16 cellular contexts compared by ENCODE assay signal in genomic region chr2:36360834-36361233, GRCh38. TPM values are rescaled to one million over a fixed set of nuclear protein-coding genes. Genes with fewer than 3 reads are reported as not detected.
DNase-seq lines count a peak whose midpoint lies in the region; ATAC-seq and TF ChIP-seq lines count a peak whose summit lies in the region.
"Had no signal": no experiment of that assay in that cellular context is flagged by ENCODE, and none has a peak within 500 bp of the region (broad histone marks: within the 10 kb centered on the region; RNA-seq: fewer than 3 reads in every experiment).

No MANE protein-coding gene starts in this region.

- H3K36me3 ChIP-seq in ACC112 (ENCODE audit: insufficient read depth, low read length) (peaks cover 21% of the 10 kb centered on the region; the same call in 1 of the 2 replicates), MG63 (peaks cover 78% of the 10 kb centered on the region)

- H3K27me3 ChIP-seq in ACC112 (ENCODE audit: insufficient read depth, low read length) (no peaks in the 10 kb centered on the region), MG63 (no peaks in the 10 kb centered on the region)

- H3K4me3 ChIP-seq in ACC112 (ENCODE audit: low read depth, low read length) (peak overlapping the region; percentile 85), MG63 (0 out of 2 replicates have a peak overlapping the region, but pooled peaks have one; percentile 4), retinal pigment epithelial cell (ENCODE audit: low read length) (peak overlapping the region; percentile 8)

- peaks cover 98% of the 10 kb centered on the region for H3K79me2 ChIP-seq in ACC112 (ENCODE audit: control insufficient read depth, insufficient read depth, low read length, unreplicated experiment)

- H3K27ac ChIP-seq in ACC112 (ENCODE audit: low read depth, low read length) = peak overlapping the region; percentile 81

- H2AFZ ChIP-seq in ACC112 (ENCODE audit: low read length, unreplicated experiment) = no peak overlapping the region

- H3K4me1 ChIP-seq in ACC112 (ENCODE audit: control insufficient read depth, insufficient read depth, low read length, unreplicated experiment) = peaks cover 60% of the 10 kb centered on the region

- H3K9me3 ChIP-seq in MG63 = no peaks in the 10 kb centered on the region

- ATAC-seq in GM19395 (IDR thresholded peaks at IDR 0.05; ENCODE audit: unreplicated experiment) (no peak), HG02973 (IDR thresholded peaks at IDR 0.05; ENCODE audit: unreplicated experiment) (no peak)
- ATAC-seq: activated naive CD8-positive, alpha-beta T cell treated with anti-CD3 and anti-CD28 coated beads, Interleukin-2, amount 50 U/mL, for 24 hours; natural killer cell treated with Interleukin-12 subunit alpha and Interleukin-12 subunit beta and Interleukin-15 and Interleukin-18, amount 100 ng/mL, for 72 hours had no signal

- TF ChIP-seq CTCF in retinal pigment epithelial cell (conservative IDR thresholded peaks at IDR 0.05; ENCODE audit: low read depth, low read length) = no peak

- DNase-seq in MG63 (no peak), dermis blood vessel endothelial cell (peak; percentile 2), retinal pigment epithelial cell (ENCODE audit: low read depth) (no peak), superior temporal gyrus (ENCODE audit: extremely low spot score) (no peak)
- DNase-seq in activated CD4-positive, alpha-beta T cell treated with anti-CD3 and anti-CD28 coated beads for 48 hours = no peak
- DNase-seq: activated naive CD8-positive, alpha-beta T cell treated with anti-CD3 and anti-CD28 coated beads, Interleukin-2, amount 50 U/mL, for 24 hours; caudate nucleus; effector CD4-positive, alpha-beta T cell; H9; NCI-H1105; NCI-H526 treated with DMSO at 0.1 percent for 48 hours; SIG-M5 had no signal

RNA-seq across cellular contexts. Expression of gene CRIM1, which starts 5.3 kb away (rescaled TPM):
- 61.0 and 102 TPM in 2 replicates for total RNA-seq in MG63 (2014; rRNA removed; shearing (Covaris generic); ENCODE audit: low replicate concordance)
- 765 and 891 TPM in 2 replicates for total RNA-seq in dermis blood vessel endothelial cell

Comparison
In these comparisons a context has a peak if more than half of its experiments do, and no peak if none do; other contexts are left out.
1. H3K4me3 ChIP-seq: peak in every context shown above with its lines; median percentile 85 in ACC112; 8 in retinal pigment epithelial cell; 4 in MG63.